12 cellular contexts compared by ENCODE assay signal in genomic region chr13:34863360-34864135, GRCh38.
DNase-seq lines count a peak whose midpoint lies in the region; ATAC-seq lines count a peak whose summit lies in the region.
"Had no signal": no experiment of that assay in that cellular context is flagged by ENCODE, and none has a peak within 500 bp of the region (broad histone marks: within the 10 kb centered on the region; RNA-seq: fewer than 3 reads in every experiment).

No MANE protein-coding gene starts in this region.

- ATAC-seq in esophagus mucosa (peak; percentile 96), GM18502 (IDR thresholded peaks at IDR 0.05; ENCODE audit: poor library complexity, unreplicated experiment) (no peak), HG02571 (IDR thresholded peaks at IDR 0.05; ENCODE audit: unreplicated experiment) (no peak)

- no peak overlapping the region for H3K4me3 ChIP-seq in skeletal muscle satellite cell (ENCODE audit: low read length)
- H3K4me3 ChIP-seq: pancreas had no signal

- no peaks in the 10 kb centered on the region for H3K27me3 ChIP-seq in skeletal muscle satellite cell (ENCODE audit: control insufficient read depth, insufficient read depth, low read length)
- H3K27me3 ChIP-seq: pancreas had no signal

- peak; percentile 18 for DNase-seq in DMS 273 (lab: John Stamatoyannopoulos, UW; ENCODE audit: unreplicated experiment)
- DNase-seq in DMS 273 treated with DMSO at 0.1 percent for 48 hours (lab: John Stamatoyannopoulos, UW), result no peak
- DNase-seq in NCI-H510A (lab: John Stamatoyannopoulos, UW), result peak; percentile 7
- no peak for DNase-seq in foreskin melanocyte
- DNase-seq: activated T-cell treated with anti-CD3 and anti-CD28 coated beads, Interleukin-2, amount 50 U/mL, for 24 hours; NCI-H345; pancreas; T-helper 2 cell had no signal

- no peak overlapping the region for H3K9ac ChIP-seq in skeletal muscle satellite cell (ENCODE audit: low read depth, low read length)

- H3K4me1 ChIP-seq in skeletal muscle satellite cell (ENCODE audit: control insufficient read depth, insufficient read depth, low read length), result peaks cover 17% of the 10 kb centered on the region
- H3K4me1 ChIP-seq: pancreas had no signal

- no peaks in the 10 kb centered on the region for H3K9me3 ChIP-seq in skeletal muscle satellite cell (replicated peaks; ENCODE audit: low read length)
- H3K9me3 ChIP-seq: pancreas had no signal

- H3K36me3 ChIP-seq in skeletal muscle satellite cell (ENCODE audit: insufficient read depth, low read length), result no peaks in the 10 kb centered on the region
- H3K36me3 ChIP-seq: pancreas had no signal

- peak overlapping the region; percentile 41 for H3K4me2 ChIP-seq in skeletal muscle satellite cell (ENCODE audit: low read length)

Comparison
In these comparisons a context has a peak if more than half of its experiments do, and no peak if none do; other contexts are left out.
1. DNase-seq: peak in DMS 273 (single experiment) and NCI-H510A (single experiment); none in DMS 273 treated with DMSO at 0.1 percent for 48 hours (single experiment) and foreskin melanocyte (single experiment).